Comparison of ENCODE assay signal across 15 cellular contexts in the genomic region with DNA sequence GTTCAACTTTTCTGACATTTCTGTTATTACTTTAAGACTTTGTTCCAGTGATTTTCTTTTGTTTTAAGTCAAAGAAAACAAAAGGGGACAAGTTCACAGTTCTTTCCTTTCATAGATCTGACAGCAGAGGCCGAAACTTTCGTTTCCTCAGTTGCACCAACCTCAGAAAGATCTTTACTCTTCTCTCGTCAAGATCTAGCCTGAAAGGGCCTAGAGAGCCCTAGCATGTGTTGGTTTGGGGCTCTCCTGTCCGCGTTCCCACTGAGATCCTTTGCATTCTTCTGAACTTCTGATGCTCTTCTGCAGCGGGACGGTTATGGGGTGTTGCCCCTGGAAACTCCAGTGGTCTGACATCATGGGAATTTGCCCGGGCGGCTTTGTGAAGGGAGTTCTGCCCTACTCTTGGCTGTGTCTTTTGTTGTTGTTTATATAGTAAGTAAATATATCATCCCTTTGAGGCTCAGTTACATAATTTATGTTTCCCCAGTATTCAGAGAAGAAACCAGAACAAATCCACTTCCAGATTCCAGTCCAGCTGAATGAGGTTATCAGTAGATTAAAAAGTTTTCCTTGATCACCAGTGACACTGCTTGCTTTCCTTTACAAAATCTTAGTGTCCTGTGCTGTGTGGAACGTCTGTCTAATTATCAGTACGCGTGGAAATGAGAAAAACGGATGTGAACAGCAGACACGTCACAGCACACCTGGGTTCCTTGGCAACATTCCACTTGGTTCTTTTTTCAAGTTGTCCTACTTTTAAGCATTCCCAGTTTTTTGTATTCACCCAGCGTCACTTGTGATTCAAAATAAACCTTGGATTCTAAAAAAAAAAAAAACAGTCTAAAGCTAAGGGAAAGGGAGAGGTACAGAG.
DNase-seq lines count a peak whose midpoint lies in the region; ATAC-seq and TF ChIP-seq lines count a peak whose summit lies in the region.
"Had no signal": no experiment of that assay in that cellular context is flagged by ENCODE, and none has a peak within 500 bp of the region (broad histone marks: within the 10 kb centered on the region; RNA-seq: fewer than 3 reads in every experiment).

No MANE protein-coding gene starts in this region.

- H3K9me3 Mint-ChIP-seq in progenitor cell of endocrine pancreas (ENCODE audit: low read depth): peaks cover under 1% of the 10 kb centered on the region
- no peaks in the 10 kb centered on the region for H3K9me3 Mint-ChIP-seq in CD8-positive, alpha-beta memory T cell

- peak overlapping the region; percentile 7 for H3K27ac Mint-ChIP-seq in progenitor cell of endocrine pancreas
- H3K27ac Mint-ChIP-seq in CD8-positive, alpha-beta memory T cell: no peak overlapping the region

- no peaks in the 10 kb centered on the region for H3K27me3 Mint-ChIP-seq in progenitor cell of endocrine pancreas
- peaks cover 12 to 55% of the 10 kb centered on the region in 2 donors for H3K27me3 Mint-ChIP-seq in CD8-positive, alpha-beta memory T cell

- TF ChIP-seq CTCF in right atrium auricular region (IDR thresholded peaks at IDR 0.05): no peak
- TF ChIP-seq CTCF in progenitor cell of endocrine pancreas (IDR thresholded peaks at IDR 0.05; ENCODE audit: unreplicated experiment): no peak

- H3K9me3 ChIP-seq in right atrium auricular region: no peaks in the 10 kb centered on the region
- H3K9me3 ChIP-seq in CD8-positive, alpha-beta memory T cell (ENCODE audit: low read length): no peaks in the 10 kb centered on the region

- H3K4me3 ChIP-seq in right atrium auricular region: no peak overlapping the region
- H3K4me3 ChIP-seq in CD8-positive, alpha-beta memory T cell (ENCODE audit: low read length): no peak overlapping the region

- CTCF ChIA-PET in CD8-positive, alpha-beta memory T cell (lab: Charles Lee): no interaction called here

- peaks cover 3% of the 10 kb centered on the region for H3K4me1 Mint-ChIP-seq in progenitor cell of endocrine pancreas (ENCODE audit: low read depth)
- peaks cover 0 to 2% (median 0%) of the 10 kb centered on the region in 3 donors for H3K4me1 Mint-ChIP-seq in CD8-positive, alpha-beta memory T cell

- DNase-seq in AG08395 (ENCODE audit: low spot score): peak; percentile 52
- DNase-seq in brain pericyte (ENCODE audit: low read depth, low spot score): peak; percentile 47
- DNase-seq in right atrium auricular region (ENCODE audit: low spot score): no peak
- no peak for DNase-seq in progenitor cell of endocrine pancreas (ENCODE audit: low spot score, unreplicated experiment)
- no peak for DNase-seq in CD8-positive, alpha-beta memory T cell
- DNase-seq in activated effector memory CD4-positive, alpha-beta T cell treated with Interleukin-2 at 50 U/mL for 16 hours: no peak
- DNase-seq in NCI-H2227 treated with DMSO at 0.1 percent for 48 hours (lab: John Stamatoyannopoulos, UW): no peak
- DNase-seq: 8988T; activated CD4-positive, CD25-positive, alpha-beta regulatory T cell; DMS 273 treated with DMSO at 0.1 percent for 48 hours; islet precursor cell; NCI-H1092 treated with DMSO at 0.1 percent for 48 hours had no signal

- no peaks in the 10 kb centered on the region for H3K27me3 ChIP-seq in right atrium auricular region
- H3K27me3 ChIP-seq in CD8-positive, alpha-beta memory T cell (ENCODE audit: insufficient read depth, low read length, poor library complexity, severe bottlenecking): peaks cover 5% of the 10 kb centered on the region

- H3K4me1 ChIP-seq in right atrium auricular region: peaks cover 0 to 3% of the 10 kb centered on the region in 2 donors
- H3K4me1 ChIP-seq in CD8-positive, alpha-beta memory T cell (ENCODE audit: insufficient read depth, low read length): no peaks in the 10 kb centered on the region

- H3K4me3 Mint-ChIP-seq in progenitor cell of endocrine pancreas (ENCODE audit: low read depth): no peak overlapping the region
- no peak overlapping the region for H3K4me3 Mint-ChIP-seq in CD8-positive, alpha-beta memory T cell

- peaks cover 25% of the 10 kb centered on the region for H3K36me3 ChIP-seq in right atrium auricular region
- H3K36me3 ChIP-seq in CD8-positive, alpha-beta memory T cell (ENCODE audit: insufficient read depth, low read length): no peaks in the 10 kb centered on the region

- peaks cover 31% of the 10 kb centered on the region for H3K36me3 Mint-ChIP-seq in progenitor cell of endocrine pancreas (ENCODE audit: insufficient read depth)
- H3K36me3 Mint-ChIP-seq in CD8-positive, alpha-beta memory T cell: no peaks in the 10 kb centered on the region

- ATAC-seq in HG03442 (IDR thresholded peaks at IDR 0.05; ENCODE audit: unreplicated experiment): no peak
- ATAC-seq: SK-N-SH treated with all-trans-retinoic acid at 6 μM for 48 hours had no signal

- POLR2A ChIA-PET in CD8-positive, alpha-beta memory T cell (lab: Charles Lee): no interaction called here

- peak overlapping the region; percentile 44 to 56 for H3K27ac ChIP-seq in right atrium auricular region
- no peak overlapping the region for H3K27ac ChIP-seq in CD8-positive, alpha-beta memory T cell (ENCODE audit: low read depth, low read length)
- H3K27ac ChIP-seq: epithelial cell of prostate had no signal

Comparison
In these comparisons a context has a peak if more than half of its experiments do, and no peak if none do; other contexts are left out.
1. DNase-seq: peak in AG08395 (single experiment) and brain pericyte (single experiment); none in right atrium auricular region (single experiment), progenitor cell of endocrine pancreas (single experiment), CD8-positive, alpha-beta memory T cell (0 of 5), activated effector memory CD4-positive, alpha-beta T cell treated with Interleukin-2 at 50 U/mL for 16 hours (single experiment) and NCI-H2227 treated with DMSO at 0.1 percent for 48 hours (single experiment).